In genomic region chr3:184461219-184461618, GRCh38 we compare ENCODE assay signal across 17 cellular contexts.
DNase-seq lines count a peak whose midpoint lies in the region; ATAC-seq and TF ChIP-seq lines count a peak whose summit lies in the region.
"Had no signal": no experiment of that assay in that cellular context is flagged by ENCODE, and none has a peak within 500 bp of the region (broad histone marks: within the 10 kb centered on the region; RNA-seq: fewer than 3 reads in every experiment).

No MANE protein-coding gene starts in this region.

- H3K9me3 Mint-ChIP-seq in mesothelial cell of epicardium: peaks cover 10% of the 10 kb centered on the region
- H3K9me3 Mint-ChIP-seq: CD4-positive, alpha-beta T cell had no signal

- H3K27ac ChIP-seq in SJSA1: peak overlapping the region; percentile 99
- no peak overlapping the region for H3K27ac ChIP-seq in upper lobe of right lung
- H3K27ac ChIP-seq: 22Rv1, A549, C4-2B had no signal

- peak; percentile 1 for DNase-seq in activated CD8-positive, alpha-beta memory T cell treated with anti-CD3 and anti-CD28 coated beads for 24 hours
- DNase-seq in activated CD8-positive, alpha-beta memory T cell treated with anti-CD3 and anti-CD28 coated beads, Interleukin-2, amount 50 U/mL, for 48 hours: no peak
- DNase-seq in SJSA1 (ENCODE audit: low read depth in 1 of 2, low spot score in 2 of 2) (peak in 1 of 2 experiments; percentile 6), mesenteric fat pad (ENCODE audit: low spot score) (peak; percentile 55), upper lobe of right lung (peak; percentile 12), mesothelial cell of epicardium (ENCODE audit: low spot score in 2 of 2, unreplicated experiment in 2 of 2) (no peak), GM20000 (ENCODE audit: low spot score) (no peak)
- DNase-seq: AML-193; Caco-2; CD4-positive, alpha-beta T cell; GOT3; H7 had no signal

- no peak overlapping the region for H3K4me3 Mint-ChIP-seq in mesothelial cell of epicardium
- H3K4me3 Mint-ChIP-seq: CD4-positive, alpha-beta T cell had no signal

- intact Hi-C loops in upper lobe of right lung (cut with DNase I): no loop called here

- no peaks in the 10 kb centered on the region for H3K9me3 ChIP-seq in SJSA1 (replicated peaks)
- H3K9me3 ChIP-seq in upper lobe of right lung: no peaks in the 10 kb centered on the region
- H3K9me3 ChIP-seq: A549, Caco-2 had no signal

- no peaks in the 10 kb centered on the region for H3K27me3 Mint-ChIP-seq in mesothelial cell of epicardium (ENCODE audit: low read depth)

- no peaks in the 10 kb centered on the region for H3K36me3 ChIP-seq in SJSA1
- H3K36me3 ChIP-seq in upper lobe of right lung: no peaks in the 10 kb centered on the region

- no peak for ATAC-seq in upper lobe of right lung
- ATAC-seq: A549, HCT116, HepG2 had no signal

- peaks cover 44% of the 10 kb centered on the region for H3K4me1 ChIP-seq in SJSA1 (replicated peaks)
- H3K4me1 ChIP-seq in upper lobe of right lung: no peaks in the 10 kb centered on the region
- H3K4me1 ChIP-seq: A549, Caco-2 had no signal

- H3K36me3 Mint-ChIP-seq in mesothelial cell of epicardium: no peaks in the 10 kb centered on the region

- TF ChIP-seq CTCF in upper lobe of right lung (IDR thresholded peaks at IDR 0.05) (no peak), mesothelial cell of epicardium (IDR thresholded peaks at IDR 0.05; ENCODE audit: unreplicated experiment) (no peak), GM20000 (IDR thresholded peaks at IDR 0.05; ENCODE audit: extremely low read depth, missing control alignments) (no peak)

- H3K27ac Mint-ChIP-seq in mesothelial cell of epicardium: no peak overlapping the region
- H3K27ac Mint-ChIP-seq: CD4-positive, alpha-beta T cell had no signal

- H3K4me3 ChIP-seq in SJSA1: no peak overlapping the region
- H3K4me3 ChIP-seq in upper lobe of right lung: no peak overlapping the region
- H3K4me3 ChIP-seq: A549 had no signal

- H3K27me3 ChIP-seq in SJSA1 (replicated peaks): no peaks in the 10 kb centered on the region
- no peaks in the 10 kb centered on the region for H3K27me3 ChIP-seq in upper lobe of right lung

- H3K4me1 Mint-ChIP-seq in mesothelial cell of epicardium: no peaks in the 10 kb centered on the region

Comparison
In these comparisons a context has a peak if more than half of its experiments do, and no peak if none do; other contexts are left out.
1. DNase-seq: peak in activated CD8-positive, alpha-beta memory T cell treated with anti-CD3 and anti-CD28 coated beads for 24 hours (single experiment), mesenteric fat pad (single experiment) and upper lobe of right lung (single experiment); none in activated CD8-positive, alpha-beta memory T cell treated with anti-CD3 and anti-CD28 coated beads, Interleukin-2, amount 50 U/mL, for 48 hours (single experiment), mesothelial cell of epicardium (0 of 2) and GM20000 (single experiment).